ENCODE assay signal across 23 cellular contexts in genomic region chr10:80669485-80669884, GRCh38.
DNase-seq lines count a peak whose midpoint lies in the region; ATAC-seq and TF ChIP-seq lines count a peak whose summit lies in the region.
"Had no signal": no experiment of that assay in that cellular context is flagged by ENCODE, and none has a peak within 500 bp of the region (broad histone marks: within the 10 kb centered on the region; RNA-seq: fewer than 3 reads in every experiment).

No MANE protein-coding gene starts in this region.

- no peaks in the 10 kb centered on the region for H3K4me1 Mint-ChIP-seq in activated CD8-positive, alpha-beta memory T cell treated with anti-CD3 and anti-CD28 coated beads, Interleukin-2, amount 10 ng/mL, durations not matched to agents 7 days and 5 days
- H3K4me1 Mint-ChIP-seq: CD4-positive, alpha-beta memory T cell; CD4-positive, CD25-positive, alpha-beta regulatory T cell; CD8-positive, alpha-beta memory T cell had no signal

- H3K36me3 ChIP-seq in parathyroid adenoma (ENCODE audit: control insufficient read depth, insufficient read depth, low read length) (no peaks in the 10 kb centered on the region), H7 (replicated peaks; ENCODE audit: control insufficient read depth, insufficient read depth, low read length) (no peaks in the 10 kb centered on the region)
- H3K36me3 ChIP-seq: BE2C, BLaER1 had no signal

- H3K79me2 ChIP-seq in parathyroid adenoma, result no peaks in the 10 kb centered on the region

- peak; percentile 15 for DNase-seq in activated CD8-positive, alpha-beta memory T cell treated with anti-CD3 and anti-CD28 coated beads, Interleukin-2, amount 10 ng/mL, durations not matched to agents 7 days and 5 days
- DNase-seq in activated CD8-positive, alpha-beta memory T cell treated with anti-CD3 and anti-CD28 coated beads, Interleukin-2, amount 50 U/mL, for 48 hours, result no peak
- DNase-seq in KG1 (lab: John Stamatoyannopoulos, UW) (no peak), H7 (no peak)
- DNase-seq: 8988T; ACHN; BE2C; C1 segment of cervical spinal cord; CD4-positive, alpha-beta memory T cell; CD4-positive, CD25-positive, alpha-beta regulatory T cell; CD8-positive, alpha-beta memory T cell; COR-L47; DMS 273 treated with DMSO at 0.1 percent for 48 hours; DMS153; DMS53; DMS79; DND-41; EL; GDM1 had no signal

- CTCF ChIA-PET in activated CD8-positive, alpha-beta memory T cell treated with anti-CD3 and anti-CD28 coated beads, Interleukin-2, amount 10 ng/mL, durations not matched to agents 7 days and 5 days (lab: Charles Lee), result no interaction called here

- H3K4me2 ChIP-seq in parathyroid adenoma (ENCODE audit: low read length), result no peak overlapping the region
- H3K4me2 ChIP-seq: BLaER1 had no signal

- H2AFZ ChIP-seq in parathyroid adenoma, result peak overlapping the region; percentile 48

- peaks cover 25% of the 10 kb centered on the region for H3K4me1 ChIP-seq in parathyroid adenoma
- H3K4me1 ChIP-seq: BE2C had no signal

- no peaks in the 10 kb centered on the region for H3K27me3 ChIP-seq in parathyroid adenoma (ENCODE audit: control insufficient read depth, insufficient read depth, low read length)
- H3K27me3 ChIP-seq in H7 (ENCODE audit: control insufficient read depth, insufficient read depth, low read length), result no peaks in the 10 kb centered on the region
- H3K27me3 ChIP-seq: BE2C, BLaER1 had no signal

- no peak overlapping the region for H3K27ac Mint-ChIP-seq in activated CD8-positive, alpha-beta memory T cell treated with anti-CD3 and anti-CD28 coated beads, Interleukin-2, amount 10 ng/mL, durations not matched to agents 7 days and 5 days
- H3K27ac Mint-ChIP-seq: CD4-positive, alpha-beta memory T cell; CD4-positive, CD25-positive, alpha-beta regulatory T cell; CD8-positive, alpha-beta memory T cell had no signal

- no peak overlapping the region for H3K9ac ChIP-seq in parathyroid adenoma
- H3K9ac ChIP-seq: BLaER1 had no signal

- H3K9me3 Mint-ChIP-seq in activated CD8-positive, alpha-beta memory T cell treated with anti-CD3 and anti-CD28 coated beads, Interleukin-2, amount 10 ng/mL, durations not matched to agents 7 days and 5 days (ENCODE audit: low read depth), result no peaks in the 10 kb centered on the region
- H3K9me3 Mint-ChIP-seq: CD14-positive monocyte; CD4-positive, alpha-beta memory T cell had no signal

- peaks cover 10% of the 10 kb centered on the region for H3K27me3 Mint-ChIP-seq in activated CD8-positive, alpha-beta memory T cell treated with anti-CD3 and anti-CD28 coated beads, Interleukin-2, amount 10 ng/mL, durations not matched to agents 7 days and 5 days
- H3K27me3 Mint-ChIP-seq: CD4-positive, CD25-positive, alpha-beta regulatory T cell had no signal

- H3K27ac ChIP-seq in parathyroid adenoma, result peak overlapping the region; percentile 40
- H3K27ac ChIP-seq: BLaER1 had no signal

- H3K4me3 ChIP-seq in parathyroid adenoma (ENCODE audit: low read depth, low read length), result no peak overlapping the region
- no peak overlapping the region for H3K4me3 ChIP-seq in H7 (ENCODE audit: insufficient read depth, low read depth, low read length)
- H3K4me3 ChIP-seq: BLaER1, GM12878 had no signal

- H3K9me3 ChIP-seq in parathyroid adenoma (ENCODE audit: control insufficient read depth, low read length), result no peaks in the 10 kb centered on the region
- H3K9me3 ChIP-seq: BE2C, BLaER1 had no signal

- TF ChIP-seq CTCF in parathyroid adenoma (IDR thresholded peaks at IDR 0.05), result no peak

- ATAC-seq in activated CD8-positive, alpha-beta memory T cell treated with anti-CD3 and anti-CD28 coated beads, Interleukin-2, amount 10 ng/mL, durations not matched to agents 7 days and 5 days, result no peak
- ATAC-seq: GM12878 had no signal

- H3K4me3 Mint-ChIP-seq in activated CD8-positive, alpha-beta memory T cell treated with anti-CD3 and anti-CD28 coated beads, Interleukin-2, amount 10 ng/mL, durations not matched to agents 7 days and 5 days, result no peak overlapping the region
- H3K4me3 Mint-ChIP-seq: CD14-positive monocyte; CD4-positive, alpha-beta memory T cell; CD4-positive, CD25-positive, alpha-beta regulatory T cell; CD8-positive, alpha-beta memory T cell had no signal

- no peaks in the 10 kb centered on the region for H3K36me3 Mint-ChIP-seq in activated CD8-positive, alpha-beta memory T cell treated with anti-CD3 and anti-CD28 coated beads, Interleukin-2, amount 10 ng/mL, durations not matched to agents 7 days and 5 days
- H3K36me3 Mint-ChIP-seq: CD14-positive monocyte; CD4-positive, alpha-beta memory T cell; CD4-positive, CD25-positive, alpha-beta regulatory T cell; CD8-positive, alpha-beta memory T cell had no signal
